27 cellular contexts compared by ENCODE assay signal in the genomic region with DNA sequence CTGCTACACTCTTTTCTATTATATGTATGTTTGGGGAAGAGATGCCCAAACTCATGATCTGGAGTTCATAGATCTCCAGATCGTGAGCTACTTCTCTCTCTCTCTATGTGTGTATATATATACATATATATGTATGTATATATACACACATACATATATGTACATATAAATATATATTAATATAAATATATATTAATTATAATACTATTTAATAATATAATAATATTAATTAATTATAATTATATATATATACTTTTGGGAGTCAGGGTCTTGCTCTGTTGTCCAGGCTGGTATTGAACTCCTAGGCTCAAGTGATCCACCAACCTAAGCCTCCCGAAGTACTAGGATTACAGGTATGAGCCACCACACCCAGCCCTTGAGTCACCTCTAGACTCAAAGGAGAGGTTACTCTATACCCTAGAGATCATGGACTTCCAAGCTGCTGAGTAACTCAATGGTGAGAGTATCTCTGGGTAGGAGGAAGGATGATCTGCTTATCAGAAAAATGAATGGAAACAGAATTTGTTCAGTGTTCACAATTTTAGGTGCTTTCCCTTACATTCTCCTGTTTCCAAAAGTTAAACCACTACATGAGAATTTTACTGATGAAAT.
DNase-seq lines count a peak whose midpoint lies in the region; ATAC-seq, FAIRE-seq and TF ChIP-seq lines count a peak whose summit lies in the region.
"Had no signal": no experiment of that assay in that cellular context is flagged by ENCODE, and none has a peak within 500 bp of the region (broad histone marks: within the 10 kb centered on the region; RNA-seq: fewer than 3 reads in every experiment).

No MANE protein-coding gene starts in this region.

- intact Hi-C loops in GM12878 (cut with micrococcal nuclease; ENCODE audit: unreplicated experiment): no loop called here

- no peak overlapping the region for H3K4me3 Mint-ChIP-seq in activated naive CD8-positive, alpha-beta T cell treated with anti-CD3 and anti-CD28 coated beads, Interleukin-2, amount 50 U/mL, for 24 hours
- H3K4me3 Mint-ChIP-seq in activated naive CD8-positive, alpha-beta T cell treated with anti-CD3 and anti-CD28 coated beads for 36 hours: no peak overlapping the region
- H3K4me3 Mint-ChIP-seq in mesothelial cell of epicardium: no peak overlapping the region
- H3K4me3 Mint-ChIP-seq: CD14-positive monocyte; CD4-positive, alpha-beta T cell; CD8-positive, alpha-beta memory T cell; HFFc6 had no signal

- H3K9me3 ChIP-seq in GM12878 (replicated peaks; ENCODE audit: control insufficient read depth, insufficient read depth, low read length): no peaks in the 10 kb centered on the region
- H3K9me3 ChIP-seq: A549, BE2C, HAP-1 had no signal

- no peak for DNase-seq in activated naive CD8-positive, alpha-beta T cell treated with anti-CD3 and anti-CD28 coated beads, Interleukin-2, amount 50 U/mL, for 24 hours
- no peak for DNase-seq in activated naive CD8-positive, alpha-beta T cell treated with anti-CD3 and anti-CD28 coated beads for 36 hours
- no peak for DNase-seq in GM12878 (ENCODE audit: low read depth, low spot score)
- DNase-seq in kidney tubule cell (ENCODE audit: low spot score): peak; percentile 1
- no peak for DNase-seq in mesothelial cell of epicardium (ENCODE audit: low spot score in 2 of 2, unreplicated experiment in 2 of 2)
- DNase-seq in NCI-H774 (lab: John Stamatoyannopoulos, UW): no peak
- DNase-seq in activated effector memory CD4-positive, alpha-beta T cell treated with anti-CD3 and anti-CD28 coated beads, Interleukin-2, amount 50 U/mL, for 16 hours: no peak
- DNase-seq: ACHN; AML-193; BE2C; CD4-positive, alpha-beta T cell; CD8-positive, alpha-beta memory T cell; DMS 273 treated with DMSO at 0.1 percent for 48 hours; DMS53; DMS79 treated with DMSO at 0.1 percent for 48 hours; GF-D8; GOT3; HFFc6 had no signal

- in situ Hi-C loops in GM12878 (cut with MboI): no loop called here

- peak; percentile 7 for FAIRE-seq in GM12878 (lab: Jason Lieb, UNC)
- FAIRE-seq in colon (lab: Jason Lieb, UNC): peak; percentile 10
- FAIRE-seq: A549, D721Med, GM12892, H54 had no signal

- H3K9ac ChIP-seq in GM12878 (ENCODE audit: control insufficient read depth, insufficient read depth, low read length): no peak overlapping the region
- H3K9ac ChIP-seq: BLaER1 treated with 17β-estradiol and CSF1 and Interleukin-3, amounts not matched to agents 10 nM and 100 nM had no signal

- no peak for TF ChIP-seq RAD21 in GM12878 (IDR thresholded peaks at IDR 0.05; ENCODE audit: insufficient read depth, low read depth, low read length)

- SMC1A ChIA-PET in GM12878 (lab: Charles Lee; ENCODE audit: uncharacterized antibody, unreplicated experiment): interaction anchor here (1.3 kb wide), 1 partner anchor 391 kb away, joined by 4 read pairs; no protein-coding TSS in a partner anchor

- H3K27me3 Mint-ChIP-seq in activated naive CD8-positive, alpha-beta T cell treated with anti-CD3 and anti-CD28 coated beads, Interleukin-2, amount 50 U/mL, for 24 hours: peaks cover 4% of the 10 kb centered on the region
- no peaks in the 10 kb centered on the region for H3K27me3 Mint-ChIP-seq in activated naive CD8-positive, alpha-beta T cell treated with anti-CD3 and anti-CD28 coated beads for 36 hours
- no peaks in the 10 kb centered on the region for H3K27me3 Mint-ChIP-seq in mesothelial cell of epicardium (ENCODE audit: low read depth)
- H3K27me3 Mint-ChIP-seq: CD4-positive, alpha-beta T cell had no signal

- peaks cover 4% of the 10 kb centered on the region for H3K9me3 Mint-ChIP-seq in activated naive CD8-positive, alpha-beta T cell treated with anti-CD3 and anti-CD28 coated beads, Interleukin-2, amount 50 U/mL, for 24 hours
- no peaks in the 10 kb centered on the region for H3K9me3 Mint-ChIP-seq in activated naive CD8-positive, alpha-beta T cell treated with anti-CD3 and anti-CD28 coated beads for 36 hours
- H3K9me3 Mint-ChIP-seq in mesothelial cell of epicardium: no peaks in the 10 kb centered on the region
- H3K9me3 Mint-ChIP-seq: CD4-positive, alpha-beta T cell; CD8-positive, alpha-beta memory T cell; HFFc6 had no signal

- 98% methylated on average over 2 of the region's 2 CpGs for WGBS in GM12878 (ENCODE audit: insufficient coverage, insufficient replicate concordance, low lambda C conversion rate, missing lambda C conversion rate)

- TF ChIP-seq CTCF in GM12878 (IDR thresholded peaks at IDR 0.05 in 2 of 3, conservative IDR thresholded peaks at IDR 0.05 in 1 of 3; ENCODE audit: control insufficient read depth in 2 of 3, extremely low read depth in 1 of 3, insufficient read depth in 1 of 3, low read depth in 3 of 3, low read length in 3 of 3) (no peak), mesothelial cell of epicardium (IDR thresholded peaks at IDR 0.05; ENCODE audit: unreplicated experiment) (no peak)

- no peak for TF ChIP-seq POLR2A in GM12878 (IDR thresholded peaks at IDR 0.05; ENCODE audit: low read depth, low read length)

- H3K36me3 Mint-ChIP-seq in activated naive CD8-positive, alpha-beta T cell treated with anti-CD3 and anti-CD28 coated beads, Interleukin-2, amount 50 U/mL, for 24 hours (ENCODE audit: low read depth): no peaks in the 10 kb centered on the region
- H3K36me3 Mint-ChIP-seq in activated naive CD8-positive, alpha-beta T cell treated with anti-CD3 and anti-CD28 coated beads for 36 hours: no peaks in the 10 kb centered on the region
- H3K36me3 Mint-ChIP-seq in mesothelial cell of epicardium: no peaks in the 10 kb centered on the region
- H3K36me3 Mint-ChIP-seq: CD14-positive monocyte had no signal

- no peaks in the 10 kb centered on the region for H3K4me1 Mint-ChIP-seq in activated naive CD8-positive, alpha-beta T cell treated with anti-CD3 and anti-CD28 coated beads, Interleukin-2, amount 50 U/mL, for 24 hours
- no peaks in the 10 kb centered on the region for H3K4me1 Mint-ChIP-seq in activated naive CD8-positive, alpha-beta T cell treated with anti-CD3 and anti-CD28 coated beads for 36 hours
- peaks cover 11% of the 10 kb centered on the region for H3K4me1 Mint-ChIP-seq in mesothelial cell of epicardium
- H3K4me1 Mint-ChIP-seq: CD14-positive monocyte; CD8-positive, alpha-beta memory T cell had no signal

- CTCF ChIA-PET in GM12878 (lab: Yijun Ruan, JAX): interaction anchor here (1.3 kb wide), 1 partner anchor 22 kb away, joined by 3 read pairs; no protein-coding TSS in a partner anchor

- H3K4me2 ChIP-seq in GM12878 (ENCODE audit: control insufficient read depth, insufficient read depth): no peak overlapping the region
- H3K4me2 ChIP-seq: A549; BLaER1 treated with 17β-estradiol and CSF1 and Interleukin-3, amounts not matched to agents 10 nM and 100 nM had no signal

- no peaks in the 10 kb centered on the region for H3K79me2 ChIP-seq in GM12878 (ENCODE audit: control insufficient read depth, insufficient read depth, low read length)

- POLR2A ChIA-PET in GM12878 (lab: Charles Lee): no interaction called here

- no peak overlapping the region for H3K4me3 ChIP-seq in GM12878
- H3K4me3 ChIP-seq: A549; BLaER1 treated with 17β-estradiol and CSF1 and Interleukin-3, amounts not matched to agents 10 nM and 100 nM; HAP-1 had no signal

- H3K27me3 ChIP-seq in GM12878 (replicated peaks in 1 of 2; ENCODE audit: control insufficient read depth in 2 of 2, insufficient read depth in 2 of 2, low read length in 1 of 2): no peaks in the 10 kb centered on the region
- H3K27me3 ChIP-seq: BE2C; BLaER1 treated with 17β-estradiol and CSF1 and Interleukin-3, amounts not matched to agents 10 nM and 100 nM had no signal

- H3K27ac ChIP-seq in GM12878 (ENCODE audit: control insufficient read depth, insufficient read depth): no peak overlapping the region
- H3K27ac ChIP-seq: 22Rv1; A549; BLaER1 treated with 17β-estradiol and CSF1 and Interleukin-3, amounts not matched to agents 10 nM and 100 nM had no signal

- BruUV-seq in GM12878 (replicated peaks; lab: Mats Ljungman, UMichigan): no TSS peak

- ATAC-seq in activated naive CD8-positive, alpha-beta T cell treated with anti-CD3 and anti-CD28 coated beads, Interleukin-2, amount 50 U/mL, for 24 hours: peak; percentile 43
- no peak for ATAC-seq in GM12878
- ATAC-seq: A549 had no signal

- H3K36me3 ChIP-seq in GM12878 (ENCODE audit: control insufficient read depth in 2 of 2, insufficient read depth in 2 of 2, low read length in 1 of 2): no peaks in the 10 kb centered on the region; a peak in 2 of 4 replicates
- H3K36me3 ChIP-seq: BE2C; BLaER1 treated with 17β-estradiol and CSF1 and Interleukin-3, amounts not matched to agents 10 nM and 100 nM; HAP-1 had no signal

- TF ChIP-seq EP300 in GM12878 (IDR thresholded peaks at IDR 0.05; ENCODE audit: borderline replicate concordance in 1 of 2, control insufficient read depth in 1 of 2, low read depth in 2 of 2, low read length in 2 of 2): no peak

- H4K20me1 ChIP-seq in GM12878 (ENCODE audit: control insufficient read depth, insufficient read depth): no peaks in the 10 kb centered on the region
- H4K20me1 ChIP-seq: BLaER1 treated with 17β-estradiol and CSF1 and Interleukin-3, amounts not matched to agents 10 nM and 100 nM had no signal

- no peak overlapping the region for H3K27ac Mint-ChIP-seq in activated naive CD8-positive, alpha-beta T cell treated with anti-CD3 and anti-CD28 coated beads, Interleukin-2, amount 50 U/mL, for 24 hours
- H3K27ac Mint-ChIP-seq in activated naive CD8-positive, alpha-beta T cell treated with anti-CD3 and anti-CD28 coated beads for 36 hours: no peak overlapping the region
- H3K27ac Mint-ChIP-seq in mesothelial cell of epicardium: no peak overlapping the region
- H3K27ac Mint-ChIP-seq: CD4-positive, alpha-beta T cell; CD8-positive, alpha-beta memory T cell; HFFc6 had no signal

- no peaks in the 10 kb centered on the region for H3K4me1 ChIP-seq in GM12878 (ENCODE audit: control insufficient read depth, insufficient read depth, low read length)
- H3K4me1 ChIP-seq: A549; BLaER1 treated with 17β-estradiol and CSF1 and Interleukin-3, amounts not matched to agents 10 nM and 100 nM; HAP-1 had no signal

- RAD21 ChIA-PET in GM12878 (lab: Charles Lee; ENCODE audit: unreplicated experiment): no interaction called here

- H2AFZ ChIP-seq in GM12878 (ENCODE audit: control insufficient read depth, low read depth, low read length): no peak overlapping the region
